Comparison of ENCODE assay signal across 21 cellular contexts in genomic region chr14:26606729-26607128, GRCh38. TPM values are rescaled to one million over a fixed set of nuclear protein-coding genes. Genes with fewer than 3 reads are reported as not detected.
DNase-seq lines count a peak whose midpoint lies in the region; ATAC-seq and TF ChIP-seq lines count a peak whose summit lies in the region.
"Had no signal": no experiment of that assay in that cellular context is flagged by ENCODE, and none has a peak within 500 bp of the region (broad histone marks: within the 10 kb centered on the region; RNA-seq: fewer than 3 reads in every experiment).

No MANE protein-coding gene starts in this region.

- H3K27me3 ChIP-seq in CD4-positive, alpha-beta T cell (ENCODE audit: control insufficient read depth, insufficient read depth, low read length) = no peaks in the 10 kb centered on the region
- H3K27me3 ChIP-seq: SJCRH30 had no signal

- CTCF ChIA-PET in CD4-positive, alpha-beta T cell (lab: Charles Lee) = no interaction called here

- peak; percentile 61 for DNase-seq in NCI-H524 treated with DMSO at 0.1 percent for 48 hours (lab: John Stamatoyannopoulos, UW)
- no peak for DNase-seq in NCI-H524 (lab: John Stamatoyannopoulos, UW)
- peak; percentile 57 for DNase-seq in NCI-H82 treated with DMSO at 0.1 percent for 48 hours (lab: John Stamatoyannopoulos, UW; ENCODE audit: unreplicated experiment)
- DNase-seq in fibroblast of gingiva (ENCODE audit: low read depth) = peak; percentile 62
- DNase-seq in glutamatergic neuron = no peak
- no peak for DNase-seq in mucosa of descending colon
- no peak for DNase-seq in CD4-positive, alpha-beta T cell
- DNase-seq: DMS79, H9, NCI-H1092 treated with DMSO at 0.1 percent for 48 hours, NCI-H146, NCI-H2029 treated with DMSO at 0.1 percent for 48 hours, NCI-H510A, OCI-M1 had no signal

- H3K4me3 ChIP-seq in mucosa of descending colon = no peak overlapping the region
- H3K4me3 ChIP-seq: SJCRH30 had no signal

- H3K36me3 Mint-ChIP-seq in glutamatergic neuron (ENCODE audit: unreplicated experiment) = no peaks in the 10 kb centered on the region
- no peaks in the 10 kb centered on the region for H3K36me3 Mint-ChIP-seq in CD4-positive, alpha-beta T cell (ENCODE audit: low read depth)
- H3K36me3 Mint-ChIP-seq: CD14-positive monocyte had no signal

- ATAC-seq in mucosa of descending colon = no peak
- ATAC-seq in CD4-positive, alpha-beta T cell (ENCODE audit: poor library complexity) = no peak
- ATAC-seq in HG03280 (IDR thresholded peaks at IDR 0.05; ENCODE audit: unreplicated experiment) = no peak

- TF ChIP-seq CTCF in glutamatergic neuron (IDR thresholded peaks at IDR 0.05; ENCODE audit: partially characterized antibody, unreplicated experiment) = no peak
- no peak for TF ChIP-seq CTCF in mucosa of descending colon (IDR thresholded peaks at IDR 0.05)
- TF ChIP-seq CTCF in CD4-positive, alpha-beta T cell (IDR thresholded peaks at IDR 0.05) = no peak

- H3K9me3 Mint-ChIP-seq in glutamatergic neuron (ENCODE audit: unreplicated experiment) = no peaks in the 10 kb centered on the region
- no peaks in the 10 kb centered on the region for H3K9me3 Mint-ChIP-seq in CD4-positive, alpha-beta T cell
- H3K9me3 Mint-ChIP-seq: CD14-positive monocyte, H9 had no signal

- no peaks in the 10 kb centered on the region for H3K4me1 ChIP-seq in mucosa of descending colon (ENCODE audit: low read depth)

- H3K4me1 Mint-ChIP-seq in glutamatergic neuron (ENCODE audit: low read depth, unreplicated experiment) = peaks cover 5% of the 10 kb centered on the region
- H3K4me1 Mint-ChIP-seq in CD4-positive, alpha-beta T cell (ENCODE audit: low read depth) = no peaks in the 10 kb centered on the region
- H3K4me1 Mint-ChIP-seq: B cell, CD14-positive monocyte had no signal

- no peaks in the 10 kb centered on the region for H3K27me3 Mint-ChIP-seq in glutamatergic neuron (ENCODE audit: unreplicated experiment)
- H3K27me3 Mint-ChIP-seq in CD4-positive, alpha-beta T cell = peaks cover 3% of the 10 kb centered on the region
- H3K27me3 Mint-ChIP-seq: B cell had no signal

- POLR2A ChIA-PET in CD4-positive, alpha-beta T cell (lab: Charles Lee) = no interaction called here

- no peaks in the 10 kb centered on the region for H3K9me3 ChIP-seq in mucosa of descending colon
- H3K9me3 ChIP-seq in CD4-positive, alpha-beta T cell (ENCODE audit: control insufficient read depth, low read length) = no peaks in the 10 kb centered on the region
- H3K9me3 ChIP-seq: SJCRH30 had no signal

- no peak overlapping the region for H3K27ac Mint-ChIP-seq in glutamatergic neuron (ENCODE audit: unreplicated experiment)
- H3K27ac Mint-ChIP-seq in CD4-positive, alpha-beta T cell = no peak overlapping the region
- H3K27ac Mint-ChIP-seq: B cell, CD14-positive monocyte, H9 had no signal

- peak overlapping the region; percentile 28 for H3K4me3 Mint-ChIP-seq in glutamatergic neuron (ENCODE audit: unreplicated experiment)
- no peak overlapping the region for H3K4me3 Mint-ChIP-seq in CD4-positive, alpha-beta T cell
- H3K4me3 Mint-ChIP-seq: B cell, CD14-positive monocyte, H9 had no signal

- no peaks in the 10 kb centered on the region for H3K36me3 ChIP-seq in mucosa of descending colon (ENCODE audit: low read depth)
- H3K36me3 ChIP-seq: SJCRH30 had no signal

- no peak overlapping the region for H3K27ac ChIP-seq in CD4-positive, alpha-beta T cell (ENCODE audit: low read depth, low read length)
- H3K27ac ChIP-seq: KMS-11, SJCRH30 had no signal

- intact Hi-C loops in mucosa of descending colon (cut with DNase I, micrococcal nuclease) = no loop called here
- intact Hi-C loops in CD4-positive, alpha-beta T cell (cut with DNase I, micrococcal nuclease) = no loop called here

RNA-seq across cellular contexts. Expression of gene NOVA1, which starts 8.9 kb away (rescaled TPM):
- 119 TPM for total RNA-seq in glutamatergic neuron (ENCODE audit: unreplicated experiment)
- total RNA-seq in mucosa of descending colon = 10 to 100 TPM in 1 of 3 donors, 1 to 10 TPM in 2; 3.0 to 13.7 (median 6.1) TPM
- total RNA-seq in CD4-positive, alpha-beta T cell = under 1 TPM in 1 of 2 experiments, not detected in 1; 0.14 TPM
- total RNA-seq: A172, B cell, HT1080 had no signal

Comparison
In these comparisons a context has a peak if more than half of its experiments do, and no peak if none do; other contexts are left out.
1. DNase-seq: peak in NCI-H524 treated with DMSO at 0.1 percent for 48 hours (single experiment), NCI-H82 treated with DMSO at 0.1 percent for 48 hours (single experiment) and fibroblast of gingiva (single experiment); none in NCI-H524 (0 of 2), glutamatergic neuron (single experiment), mucosa of descending colon (0 of 3) and CD4-positive, alpha-beta T cell (0 of 10).